In genomic region chr12:88870000-88870737, GRCh38 we compare ENCODE assay signal across 24 cellular contexts.
DNase-seq lines count a peak whose midpoint lies in the region; ATAC-seq and TF ChIP-seq lines count a peak whose summit lies in the region.
"Had no signal": no experiment of that assay in that cellular context is flagged by ENCODE, and none has a peak within 500 bp of the region (broad histone marks: within the 10 kb centered on the region; RNA-seq: fewer than 3 reads in every experiment).

No MANE protein-coding gene starts in this region.

- H3K4me2 ChIP-seq in neural progenitor cell, result no peak overlapping the region
- H3K4me2 ChIP-seq: PC-9 had no signal

- no peaks in the 10 kb centered on the region for H3K9me3 Mint-ChIP-seq in neural progenitor cell
- no peaks in the 10 kb centered on the region for H3K9me3 Mint-ChIP-seq in activated CD8-positive, alpha-beta memory T cell treated with anti-CD3 and anti-CD28 coated beads, Interleukin-2, amount 10 ng/mL, durations not matched to agents 7 days and 5 days (ENCODE audit: low read depth)
- H3K9me3 Mint-ChIP-seq: activated T-helper 2 cell treated with anti-CD3 and anti-CD28 coated beads, Interferon-gamma antibody, Interleukin-2, Interleukin-4, amounts not matched to agents 10 μg/mL and 5 μg/mL and 100 μg/mL, durations not matched to agents 14 hours and 24 hours and 36 hours; CD4-positive, alpha-beta T cell; nephron progenitor cell; T-helper 2 cell treated with Interferon-gamma antibody and Interleukin-4, amounts not matched to agents 5 μg/mL and 100 μg/mL, for 36 hours had no signal

- no peaks in the 10 kb centered on the region for H3K79me2 ChIP-seq in neural progenitor cell (ENCODE audit: low read depth)

- H3K36me3 ChIP-seq in neural progenitor cell (no peaks in the 10 kb centered on the region), HAP-1 (replicated peaks) (no peaks in the 10 kb centered on the region)
- H3K36me3 ChIP-seq: prostate gland, tibial nerve had no signal

- ATAC-seq in activated CD8-positive, alpha-beta memory T cell treated with anti-CD3 and anti-CD28 coated beads, Interleukin-2, amount 10 ng/mL, durations not matched to agents 7 days and 5 days, result no peak

- H3K27ac ChIP-seq in neural progenitor cell, result no peak overlapping the region
- H3K27ac ChIP-seq: 22Rv1, PC-9, prostate gland had no signal

- in situ Hi-C loops in HAP-1 (cut with MboI; ENCODE audit: low sequenced_read_pairs), result no loop called here

- H3K9me3 ChIP-seq in neural progenitor cell (ENCODE audit: low read depth), result no peaks in the 10 kb centered on the region
- no peaks in the 10 kb centered on the region for H3K9me3 ChIP-seq in HAP-1
- H3K9me3 ChIP-seq: prostate gland, tibial nerve had no signal

- H3K27ac Mint-ChIP-seq in neural progenitor cell, result no peak overlapping the region
- H3K27ac Mint-ChIP-seq in activated CD8-positive, alpha-beta memory T cell treated with anti-CD3 and anti-CD28 coated beads, Interleukin-2, amount 10 ng/mL, durations not matched to agents 7 days and 5 days, result no peak overlapping the region
- H3K27ac Mint-ChIP-seq: activated T-helper 2 cell treated with anti-CD3 and anti-CD28 coated beads, Interferon-gamma antibody, Interleukin-2, Interleukin-4, amounts not matched to agents 10 μg/mL and 5 μg/mL and 100 μg/mL, durations not matched to agents 14 hours and 24 hours and 36 hours; CD4-positive, alpha-beta T cell; nephron progenitor cell; T-helper 2 cell treated with Interferon-gamma antibody and Interleukin-4, amounts not matched to agents 5 μg/mL and 100 μg/mL, for 36 hours had no signal

- H3K27me3 Mint-ChIP-seq in neural progenitor cell (ENCODE audit: insufficient read depth, low read depth), result peaks cover 2% of the 10 kb centered on the region
- H3K27me3 Mint-ChIP-seq in activated CD8-positive, alpha-beta memory T cell treated with anti-CD3 and anti-CD28 coated beads, Interleukin-2, amount 10 ng/mL, durations not matched to agents 7 days and 5 days, result no peaks in the 10 kb centered on the region
- H3K27me3 Mint-ChIP-seq: CD4-positive, alpha-beta T cell had no signal

- H3K9ac ChIP-seq in neural progenitor cell, result no peak overlapping the region

- no peaks in the 10 kb centered on the region for H3K36me3 Mint-ChIP-seq in neural progenitor cell
- H3K36me3 Mint-ChIP-seq in activated CD8-positive, alpha-beta memory T cell treated with anti-CD3 and anti-CD28 coated beads, Interleukin-2, amount 10 ng/mL, durations not matched to agents 7 days and 5 days, result no peaks in the 10 kb centered on the region

- DNase-seq in DMS 273 (lab: John Stamatoyannopoulos, UW; ENCODE audit: unreplicated experiment) (peak; percentile 0), DMS 273 treated with DMSO at 0.1 percent for 48 hours (lab: John Stamatoyannopoulos, UW) (no peak), HCEC 1CT (peak; percentile 59), dermis blood vessel endothelial cell (peak; percentile 9), neural progenitor cell (ENCODE audit: low spot score) (no peak), HAP-1 (ENCODE audit: low spot score in 2 of 2) (no peak)
- DNase-seq in activated CD8-positive, alpha-beta memory T cell treated with anti-CD3 and anti-CD28 coated beads, Interleukin-2, amount 10 ng/mL, durations not matched to agents 7 days and 5 days, result no peak
- DNase-seq in stimulated activated naive CD4-positive, alpha-beta T cell treated with Interleukin-2 at 50 U/mL for 16 hours (lab: John Stamatoyannopoulos, UW), result no peak
- DNase-seq: amygdala; CD4-positive, alpha-beta T cell; cerebellar nuclear complex; DMS79 treated with DMSO at 0.1 percent for 48 hours; effector memory CD4-positive, alpha-beta T cell; Kasumi-1; mesendoderm; NCI-H1436; NCI-H774; nephron progenitor cell; PC-9 had no signal

- H2AFZ ChIP-seq in neural progenitor cell (replicated peaks), result peak overlapping the region; percentile 12
- H2AFZ ChIP-seq: PC-9 had no signal

- no peak overlapping the region for H3K4me3 Mint-ChIP-seq in neural progenitor cell
- H3K4me3 Mint-ChIP-seq in activated CD8-positive, alpha-beta memory T cell treated with anti-CD3 and anti-CD28 coated beads, Interleukin-2, amount 10 ng/mL, durations not matched to agents 7 days and 5 days, result no peak overlapping the region
- H3K4me3 Mint-ChIP-seq: CD4-positive, alpha-beta T cell; nephron progenitor cell; T-helper 2 cell treated with Interferon-gamma antibody and Interleukin-4, amounts not matched to agents 5 μg/mL and 100 μg/mL, for 36 hours had no signal

- no peaks in the 10 kb centered on the region for H4K20me1 ChIP-seq in neural progenitor cell (ENCODE audit: low read depth)

- peaks cover 2% of the 10 kb centered on the region for H3K4me1 ChIP-seq in neural progenitor cell
- no peaks in the 10 kb centered on the region for H3K4me1 ChIP-seq in HAP-1
- H3K4me1 ChIP-seq: prostate gland had no signal

- H3K4me3 ChIP-seq in neural progenitor cell, result no peak overlapping the region
- H3K4me3 ChIP-seq in HAP-1, result no peak overlapping the region
- H3K4me3 ChIP-seq: PC-9, prostate gland, tibial nerve had no signal

- CTCF ChIA-PET in activated CD8-positive, alpha-beta memory T cell treated with anti-CD3 and anti-CD28 coated beads, Interleukin-2, amount 10 ng/mL, durations not matched to agents 7 days and 5 days (lab: Charles Lee), result no interaction called here

- H3K27me3 ChIP-seq in neural progenitor cell (no peaks in the 10 kb centered on the region), HAP-1 (ENCODE audit: low read depth) (no peaks in the 10 kb centered on the region)
- H3K27me3 ChIP-seq: tibial nerve had no signal

- no peak for TF ChIP-seq CTCF in neural progenitor cell (IDR thresholded peaks at IDR 0.05)

- H3K4me1 Mint-ChIP-seq in neural progenitor cell, result no peaks in the 10 kb centered on the region
- no peaks in the 10 kb centered on the region for H3K4me1 Mint-ChIP-seq in activated CD8-positive, alpha-beta memory T cell treated with anti-CD3 and anti-CD28 coated beads, Interleukin-2, amount 10 ng/mL, durations not matched to agents 7 days and 5 days
- H3K4me1 Mint-ChIP-seq: nephron progenitor cell had no signal

- H3F3A ChIP-seq in neural progenitor cell (ENCODE audit: low read depth), result no peaks in the 10 kb centered on the region

Comparison
In these comparisons a context has a peak if more than half of its experiments do, and no peak if none do; other contexts are left out.
1. DNase-seq: peak in DMS 273 (single experiment), HCEC 1CT (single experiment) and dermis blood vessel endothelial cell (single experiment); none in DMS 273 treated with DMSO at 0.1 percent for 48 hours (single experiment), neural progenitor cell (single experiment), activated CD8-positive, alpha-beta memory T cell treated with anti-CD3 and anti-CD28 coated beads, Interleukin-2, amount 10 ng/mL, durations not matched to agents 7 days and 5 days (single experiment), HAP-1 (0 of 2) and stimulated activated naive CD4-positive, alpha-beta T cell treated with Interleukin-2 at 50 U/mL for 16 hours (single experiment).